ENCODE assay signal across 36 cellular contexts in the genomic region with DNA sequence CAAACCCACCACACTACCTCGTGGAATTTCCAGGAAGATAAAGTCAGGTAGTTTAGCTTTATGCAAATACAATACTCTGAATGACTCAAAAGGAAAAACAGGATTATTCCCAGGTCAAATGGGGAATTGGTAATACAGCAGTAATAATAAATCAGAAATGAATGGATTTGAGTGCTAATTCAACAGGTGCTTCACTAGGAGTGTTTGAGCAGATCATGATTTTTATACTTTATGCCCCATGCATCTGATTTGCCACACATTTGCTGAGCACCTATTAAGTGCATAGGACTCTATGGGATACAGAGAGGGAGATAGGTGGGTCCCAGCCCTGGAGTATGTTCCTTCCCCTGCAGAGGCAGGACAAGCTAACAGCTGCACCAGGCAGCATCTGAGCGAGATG.
A peak's percentile ranks its signal among the peaks of the same experiment; 100 is the strongest.
DNase-seq lines count a peak whose midpoint lies in the region; ATAC-seq, FAIRE-seq and TF ChIP-seq lines count a peak whose summit lies in the region.
"Had no signal": no experiment of that assay in that cellular context is flagged by ENCODE, and none has a peak within 500 bp of the region (broad histone marks: within the 10 kb centered on the region; RNA-seq: fewer than 3 reads in every experiment).

No MANE protein-coding gene starts in this region.

- no peak for TF ChIP-seq POLR2A in A549 (IDR thresholded peaks at IDR 0.05; ENCODE audit: low read length)
- TF ChIP-seq POLR2A in spleen (IDR thresholded peaks at IDR 0.05) = no peak

- no peaks in the 10 kb centered on the region for H3F3A ChIP-seq in GM23338 (replicated peaks; ENCODE audit: low read depth)

- peaks cover 6% of the 10 kb centered on the region; the same call in 2 of the 3 replicates for H3K9me3 ChIP-seq in A549
- H3K9me3 ChIP-seq in HEK293 (ENCODE audit: control insufficient read depth, insufficient read depth, low read depth, low read length) = no peaks in the 10 kb centered on the region
- H3K9me3 ChIP-seq in OCI-LY3 (ENCODE audit: insufficient read depth, low read length) = peaks cover 36% of the 10 kb centered on the region
- H3K9me3 ChIP-seq in endodermal cell (ENCODE audit: control insufficient read depth, low read length) = peaks cover 10% of the 10 kb centered on the region
- H3K9me3 ChIP-seq in spleen = no peaks in the 10 kb centered on the region
- H3K9me3 ChIP-seq: BE2C, Caco-2 had no signal

- H3K36me3 Mint-ChIP-seq in endodermal cell (ENCODE audit: low read depth) (no peaks in the 10 kb centered on the region), GM23338 (ENCODE audit: low read depth) (no peaks in the 10 kb centered on the region)
- H3K36me3 Mint-ChIP-seq: CD14-positive monocyte; CD4-positive, alpha-beta memory T cell; CD4-positive, CD25-positive, alpha-beta regulatory T cell; CD8-positive, alpha-beta memory T cell; CD8-positive, alpha-beta T cell had no signal

- peak; percentile 43 for FAIRE-seq in A549 (lab: Jason Lieb, UNC)
- FAIRE-seq: A204.1, D721Med had no signal

- H2AFZ ChIP-seq in OCI-LY3 (ENCODE audit: low read depth, low read length) (no peak overlapping the region), GM23338 (no peak overlapping the region)

- H3K4me1 ChIP-seq in A549 (peaks cover 18% of the 10 kb centered on the region), HEK293 (ENCODE audit: control insufficient read depth, insufficient read depth, low read length) (no peaks in the 10 kb centered on the region; the same call in 1 of the 2 replicates), OCI-LY3 (ENCODE audit: low read length) (peaks cover 50% of the 10 kb centered on the region), endodermal cell (ENCODE audit: control insufficient read depth, insufficient read depth, low read length) (no peaks in the 10 kb centered on the region), spleen (no peaks in the 10 kb centered on the region), GM23338 (ENCODE audit: insufficient read depth) (no peaks in the 10 kb centered on the region)
- H3K4me1 ChIP-seq: BE2C, BLaER1, Caco-2 had no signal

- H3K4me3 ChIP-seq in A549 (no peak overlapping the region), HEK293 (ENCODE audit: low read depth, low read length) (no peak overlapping the region), OCI-LY3 (ENCODE audit: low read length) (no peak overlapping the region), endodermal cell (ENCODE audit: low read length) (no peak overlapping the region), spleen (no peak overlapping the region), GM23338 (no peak overlapping the region)
- H3K4me3 ChIP-seq: BLaER1; BLaER1 treated with 17β-estradiol and CSF1 and Interleukin-3, amounts not matched to agents 10 nM and 100 nM had no signal

- H3K79me2 ChIP-seq in OCI-LY3 (ENCODE audit: low read length) = no peaks in the 10 kb centered on the region
- H3K79me2 ChIP-seq in GM23338 (replicated peaks; ENCODE audit: insufficient read depth) = no peaks in the 10 kb centered on the region

- no peak for TF ChIP-seq RAD21 in A549 (conservative IDR thresholded peaks at IDR 0.05 in 1 of 2, IDR thresholded peaks at IDR 0.05 in 1 of 2)

- CTCF ChIA-PET in A549 (lab: Yijun Ruan, JAX) = interaction anchor here (0.6 to 1.4 kb wide), 6 partner anchors 8 to 217 kb away, joined by 3 to 9 read pairs (median 4); no protein-coding TSS in a partner anchor
- CTCF ChIA-PET in HEK293 (lab: Yijun Ruan, JAX) = interaction anchor here (0.6 to 2.3 kb wide), 3 partner anchors 7 to 1597 kb away, joined by 3 to 10 read pairs (median 3); no protein-coding TSS in a partner anchor

- H4K20me1 ChIP-seq in OCI-LY3 (ENCODE audit: insufficient read depth, low read length) (no peaks in the 10 kb centered on the region), GM23338 (replicated peaks; ENCODE audit: insufficient read depth) (no peaks in the 10 kb centered on the region)
- H4K20me1 ChIP-seq: BLaER1; BLaER1 treated with 17β-estradiol and CSF1 and Interleukin-3, amounts not matched to agents 10 nM and 100 nM had no signal

- H3K27ac Mint-ChIP-seq in endodermal cell (no peak overlapping the region), GM23338 (no peak overlapping the region)
- H3K27ac Mint-ChIP-seq: B cell; CD14-positive monocyte; CD4-positive, alpha-beta memory T cell; CD4-positive, alpha-beta T cell; CD4-positive, CD25-positive, alpha-beta regulatory T cell; CD8-positive, alpha-beta memory T cell; CD8-positive, alpha-beta T cell had no signal

- H3K4me3 Mint-ChIP-seq in endodermal cell = no peak overlapping the region
- H3K4me3 Mint-ChIP-seq in GM23338 = no peak overlapping the region
- H3K4me3 Mint-ChIP-seq: B cell; CD14-positive monocyte; CD4-positive, alpha-beta memory T cell; CD4-positive, alpha-beta T cell; CD4-positive, CD25-positive, alpha-beta regulatory T cell; CD8-positive, alpha-beta memory T cell; CD8-positive, alpha-beta T cell had no signal

- TF ChIP-seq CTCF in A549 (IDR thresholded peaks at IDR 0.05) (no peak), HEK293 (tag by site-specific recombination; IDR thresholded peaks at IDR 0.05) (no peak), OCI-LY3 (IDR thresholded peaks at IDR 0.05; ENCODE audit: low read depth, low read length) (no peak), endodermal cell (conservative IDR thresholded peaks at IDR 0.05) (no peak), spleen (IDR thresholded peaks at IDR 0.05 in 8 of 11, conservative IDR thresholded peaks at IDR 0.05 in 3 of 11) (no peak), GM23338 (conservative IDR thresholded peaks at IDR 0.05; ENCODE audit: low read depth in 2 of 2) (no peak)

- no peak overlapping the region for H3K9ac ChIP-seq in OCI-LY3 (ENCODE audit: low read length)
- H3K9ac ChIP-seq in endodermal cell (ENCODE audit: extremely low read depth, low read length, poor library complexity, severe bottlenecking) = no peak overlapping the region
- H3K9ac ChIP-seq: BLaER1; BLaER1 treated with 17β-estradiol and CSF1 and Interleukin-3, amounts not matched to agents 10 nM and 100 nM had no signal

- H3K9me2 ChIP-seq in GM23338 (ENCODE audit: insufficient read depth) = no peaks in the 10 kb centered on the region

- no peaks in the 10 kb centered on the region for H3K36me3 ChIP-seq in HEK293 (ENCODE audit: control insufficient read depth in 2 of 2, insufficient read depth in 1 of 2, low read length in 2 of 2)
- H3K36me3 ChIP-seq in OCI-LY3 (replicated peaks; ENCODE audit: low read depth, low read length) = peaks cover 41% of the 10 kb centered on the region
- no peaks in the 10 kb centered on the region for H3K36me3 ChIP-seq in endodermal cell (ENCODE audit: control insufficient read depth, insufficient read depth, low read length)
- H3K36me3 ChIP-seq in spleen = no peaks in the 10 kb centered on the region
- no peaks in the 10 kb centered on the region for H3K36me3 ChIP-seq in GM23338 (ENCODE audit: insufficient read depth)
- H3K36me3 ChIP-seq: BE2C; BLaER1; BLaER1 treated with 17β-estradiol and CSF1 and Interleukin-3, amounts not matched to agents 10 nM and 100 nM had no signal

- no peak for TF ChIP-seq EP300 in A549 (IDR thresholded peaks at IDR 0.05)

- intact Hi-C loops in spleen (cut with DNase I; ENCODE audit: low total_unique reads) = no loop called here

- H3K27ac ChIP-seq in A549 = no peak overlapping the region
- no peak overlapping the region for H3K27ac ChIP-seq in HEK293 (ENCODE audit: extremely low read depth, low read depth, low read length)
- peak overlapping the region; percentile 95 for H3K27ac ChIP-seq in OCI-LY3 (ENCODE audit: low read length)
- H3K27ac ChIP-seq in endodermal cell (ENCODE audit: low read depth, low read length) = no peak overlapping the region
- H3K27ac ChIP-seq in spleen = no peak overlapping the region
- no peak overlapping the region for H3K27ac ChIP-seq in GM23338 (ENCODE audit: low read depth)
- H3K27ac ChIP-seq: 22Rv1; BLaER1; BLaER1 treated with 17β-estradiol and CSF1 and Interleukin-3, amounts not matched to agents 10 nM and 100 nM; C4-2B had no signal

- DNase-seq in A549 (ENCODE audit: low read depth in 1 of 2, low spot score in 1 of 2) (no peak), endodermal cell (peak; percentile 8), spleen (no peak), cerebellar nuclear complex (lab: John Stamatoyannopoulos, UW) (no peak), GM23338 (ENCODE audit: low spot score) (no peak), NK-92 (lab: John Stamatoyannopoulos, UW; ENCODE audit: unreplicated experiment) (no peak)
- DNase-seq: 8988T; ACHN; AML-193; BE2C; C1 segment of cervical spinal cord; Caco-2; Calu3; CD4-positive, alpha-beta memory T cell; CD4-positive, alpha-beta T cell; CD4-positive, CD25-positive, alpha-beta regulatory T cell; CD8-positive, alpha-beta memory T cell; CD8-positive, alpha-beta T cell; COR-L47; DMS 273 treated with DMSO at 0.1 percent for 48 hours; DMS153; DMS53; DMS79; DMS79 treated with DMSO at 0.1 percent for 48 hours; DND-41; EL had no signal

- POLR2A ChIA-PET in A549 (lab: Yijun Ruan, JAX) (no interaction called here), HEK293 (lab: Yijun Ruan, JAX) (no interaction called here)

- H3K4me2 ChIP-seq in A549 = no peak overlapping the region
- H3K4me2 ChIP-seq in OCI-LY3 (ENCODE audit: low read length) = no peak overlapping the region
- no peak overlapping the region for H3K4me2 ChIP-seq in GM23338
- H3K4me2 ChIP-seq: BLaER1; BLaER1 treated with 17β-estradiol and CSF1 and Interleukin-3, amounts not matched to agents 10 nM and 100 nM had no signal

- H3K9me3 Mint-ChIP-seq in endodermal cell (peaks cover 10% of the 10 kb centered on the region), GM23338 (peaks cover 11% of the 10 kb centered on the region; the same call in 1 of the 3 replicates)
- H3K9me3 Mint-ChIP-seq: CD8-positive, alpha-beta T cell had no signal

- 54% methylated on average over 2 of the region's 2 CpGs for WGBS in A549 (ENCODE audit: missing lambda C conversion rate)
- 97 to 100% methylated on average over 1 to 2 of the region's 2 CpGs for WGBS in endodermal cell (ENCODE audit: insufficient coverage in 1 of 2, insufficient read length in 1 of 2), 2 experiments
- WGBS in spleen, 5 donors = 63 to 73% (median 71%) methylated on average over 2 of the region's 2 CpGs

- H3K27me3 Mint-ChIP-seq in endodermal cell (ENCODE audit: insufficient read depth) = peaks cover 4% of the 10 kb centered on the region
- peaks cover 7% of the 10 kb centered on the region for H3K27me3 Mint-ChIP-seq in GM23338 (ENCODE audit: insufficient read depth, low read depth, poor library complexity)

- ATAC-seq in A549 (no peak), GM23338 (no peak)
- ATAC-seq: CD8-positive, alpha-beta T cell had no signal

- no peaks in the 10 kb centered on the region for H3K27me3 ChIP-seq in OCI-LY3 (ENCODE audit: low read depth, low read length)
- H3K27me3 ChIP-seq in endodermal cell (ENCODE audit: control insufficient read depth, insufficient read depth, low read length, poor library complexity, severe bottlenecking) = no peaks in the 10 kb centered on the region
- peaks cover 0 to 25% (median 0%) of the 10 kb centered on the region in 7 donors for H3K27me3 ChIP-seq in spleen (replicated peaks in 1 of 7)
- H3K27me3 ChIP-seq in GM23338 (ENCODE audit: insufficient read depth) = no peaks in the 10 kb centered on the region
- H3K27me3 ChIP-seq: BE2C; BLaER1; BLaER1 treated with 17β-estradiol and CSF1 and Interleukin-3, amounts not matched to agents 10 nM and 100 nM had no signal

- H3K4me1 Mint-ChIP-seq in endodermal cell = no peaks in the 10 kb centered on the region
- no peaks in the 10 kb centered on the region for H3K4me1 Mint-ChIP-seq in GM23338
- H3K4me1 Mint-ChIP-seq: B cell; CD14-positive monocyte; CD4-positive, alpha-beta memory T cell; CD4-positive, CD25-positive, alpha-beta regulatory T cell; CD8-positive, alpha-beta memory T cell had no signal
